Comparison of ENCODE assay signal across 4 cellular contexts in genomic region chr16:85276258-85276657, GRCh38.
"Had no signal": no experiment of that assay in that cellular context is flagged by ENCODE, and none has a peak within 500 bp of the region (broad histone marks: within the 10 kb centered on the region; RNA-seq: fewer than 3 reads in every experiment).

No MANE protein-coding gene starts in this region.

- H3K9me3 ChIP-seq: breast epithelium, Peyer's patch had no signal

- H3K4me2 ChIP-seq: KMS-11 had no signal

- H3K36me3 ChIP-seq: breast epithelium, Peyer's patch had no signal

- H3K9ac ChIP-seq: KMS-11 had no signal

- H3K4me3 ChIP-seq: breast epithelium, Peyer's patch had no signal

- H3K27me3 ChIP-seq: breast epithelium, Peyer's patch had no signal

- H3K4me1 ChIP-seq: breast epithelium, Peyer's patch had no signal

- H3K27ac ChIP-seq: breast epithelium, KMS-11, Peyer's patch, RWPE1 had no signal
